9 cellular contexts compared by ENCODE assay signal in the genomic region with DNA sequence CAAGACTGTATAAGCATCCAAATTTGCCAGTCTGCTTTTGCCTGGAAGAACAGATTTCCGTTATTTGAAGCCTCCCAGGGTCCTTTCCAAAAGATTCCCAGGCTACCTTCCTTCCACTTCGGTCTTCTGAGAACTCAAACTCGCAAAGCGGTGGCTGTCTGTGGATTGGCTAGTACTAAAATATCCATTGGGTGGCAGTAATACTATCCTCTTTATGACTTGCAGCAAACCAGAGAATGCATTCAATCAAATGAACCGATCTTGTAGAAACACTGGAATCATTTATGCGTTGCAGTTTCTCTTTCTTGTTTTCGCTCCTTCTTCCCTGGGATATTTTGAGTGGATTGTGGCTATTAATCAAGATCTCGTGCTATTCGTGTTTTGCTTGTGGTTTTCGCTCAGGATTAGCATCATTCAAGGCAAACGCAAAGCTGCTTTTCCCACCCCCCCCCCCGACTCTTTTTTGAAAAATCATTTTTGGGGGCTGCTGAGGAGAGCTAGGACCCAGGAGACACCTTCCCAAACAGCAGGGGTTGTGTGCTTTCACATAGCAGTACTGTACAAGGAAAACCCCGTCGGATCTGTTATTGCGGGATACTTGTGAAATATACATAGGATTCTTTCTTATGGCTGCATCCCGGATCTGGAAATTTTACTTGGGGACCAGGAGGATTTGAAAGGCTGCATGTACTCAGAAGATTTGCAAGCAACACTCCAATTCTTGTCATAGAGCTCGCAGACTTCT. TPM values are rescaled to one million over a fixed set of nuclear protein-coding genes. Genes with fewer than 3 reads are reported as not detected.
DNase-seq lines count a peak whose midpoint lies in the region; ATAC-seq, FAIRE-seq and TF ChIP-seq lines count a peak whose summit lies in the region.
"Had no signal": no experiment of that assay in that cellular context is flagged by ENCODE, and none has a peak within 500 bp of the region (broad histone marks: within the 10 kb centered on the region; RNA-seq: fewer than 3 reads in every experiment).

A gene (plus strand): TSS at position 556 of the 745 bp plus-strand sequence.

- H3K4me1 ChIP-seq in right atrium auricular region, result no peaks in the 10 kb centered on the region

- 0 out of 2 replicates have a peak, but pooled peaks have one; percentile 17 for TF ChIP-seq CTCF in WERI-Rb-1 (IDR thresholded peaks at IDR 0.05; ENCODE audit: low read depth, low read length)
- TF ChIP-seq CTCF in right atrium auricular region (IDR thresholded peaks at IDR 0.05), result peak in 1 of 2 donors; percentile 36
- peak; percentile 32 for TF ChIP-seq CTCF in retinal pigment epithelial cell (conservative IDR thresholded peaks at IDR 0.05; ENCODE audit: low read depth, low read length)

- DNase-seq in GM12891 (ENCODE audit: insufficient read length, low spot score), result no peak
- DNase-seq in WERI-Rb-1, result peak; percentile 8
- DNase-seq in right atrium auricular region (ENCODE audit: low spot score), result no peak
- peak; percentile 31 for DNase-seq in retinal pigment epithelial cell (ENCODE audit: low read depth)
- no peak for DNase-seq in stimulated activated CD4-positive, alpha-beta T cell treated with anti-CD3 and anti-CD28 coated beads, Interleukin-1b, Interleukin-23, amount 100 ng/mL, for 48 hours
- no peak for DNase-seq in activated naive CD4-positive, alpha-beta T cell (lab: John Stamatoyannopoulos, UW)

- H3K27ac ChIP-seq in WERI-Rb-1 (no peak within 1 kb of the TSS), right atrium auricular region (peak within 1 kb of the TSS; percentile 34 to 66)

- ATAC-seq in HG03025 (IDR thresholded peaks at IDR 0.05; ENCODE audit: low FRiP score, unreplicated experiment) (no peak), HG03108 (IDR thresholded peaks at IDR 0.05; ENCODE audit: unreplicated experiment) (no peak)

- no peaks in the 10 kb centered on the region for H3K36me3 ChIP-seq in WERI-Rb-1
- H3K36me3 ChIP-seq in right atrium auricular region, result no peaks in the 10 kb centered on the region

- H3K27me3 ChIP-seq in WERI-Rb-1 (ENCODE audit: insufficient read depth, low read depth, severe bottlenecking) (peaks cover 6% of the 10 kb centered on the region), right atrium auricular region (no peaks in the 10 kb centered on the region)

- H3K9me3 ChIP-seq in WERI-Rb-1 (ENCODE audit: severe bottlenecking) (no peaks in the 10 kb centered on the region), right atrium auricular region (no peaks in the 10 kb centered on the region)

- peak; percentile 23 for FAIRE-seq in GM12891 (lab: Jason Lieb, UNC)
- FAIRE-seq: colon had no signal

- H3K4me3 ChIP-seq in WERI-Rb-1 (ENCODE audit: low read depth, low read length) (peak within 1 kb of the TSS; percentile 28), right atrium auricular region (peak within 1 kb of the TSS; percentile 38 to 47), retinal pigment epithelial cell (ENCODE audit: low read length) (peak within 1 kb of the TSS; percentile 60)

- TF ChIP-seq POLR2A in GM12891 (IDR thresholded peaks at IDR 0.05; ENCODE audit: low read depth, low read length), result no peak

TF ChIP-seq in GM12891, 5 proteins besides CTCF, POLR2A, EP300 and RAD21:
- TF ChIP-seq SPI1 (IDR thresholded peaks at IDR 0.05; ENCODE audit: low read depth, low read length) (no peak), POLR2AphosphoS5 (IDR thresholded peaks at IDR 0.05; ENCODE audit: low read depth, low read length) (no peak), TAF1 (IDR thresholded peaks at IDR 0.05; ENCODE audit: low read depth, low read length) (no peak), PAX5 (IDR thresholded peaks at IDR 0.05; ENCODE audit: insufficient read depth, low read length, severe bottlenecking) (no peak), POU2F2 (IDR thresholded peaks at IDR 0.05; ENCODE audit: low read depth, low read length) (no peak)

RNA-seq across cellular contexts. Expression of the gene that starts here (rescaled TPM):
- polyA plus RNA-seq in GM12891 (2012; ENCODE audit: low read depth, missing spikeins), result not detected
- 1 to 10 TPM; 1.2 to 3.0 TPM for total RNA-seq in right atrium auricular region

Comparison
In these comparisons a context has a peak if more than half of its experiments do, and no peak if none do; other contexts are left out.
1. DNase-seq: peak in WERI-Rb-1 (single experiment) and retinal pigment epithelial cell (single experiment); none in GM12891 (single experiment), right atrium auricular region (single experiment), stimulated activated CD4-positive, alpha-beta T cell treated with anti-CD3 and anti-CD28 coated beads, Interleukin-1b, Interleukin-23, amount 100 ng/mL, for 48 hours (single experiment) and activated naive CD4-positive, alpha-beta T cell (0 of 4).
2. Peak in every context shown above with its lines, with median percentiles within 50 percentile points of each other: H3K4me3 ChIP-seq.